ENCODE assay signal across 1 cellular context in genomic region chr13:113393572-113394503, GRCh38.
TF ChIP-seq lines count a peak whose summit lies in the region.

No MANE protein-coding gene starts in this region.

TF ChIP-seq in HEK293, 187 proteins besides CTCF, POLR2A, EP300 and RAD21 (continued from another document):
- TF ChIP-seq INSM2 (tag by site-specific recombination; IDR thresholded peaks at IDR 0.05) (0 out of 2 replicates have a peak, but pooled peaks have one; percentile 12), OSR2 (tag by site-specific recombination; IDR thresholded peaks at IDR 0.05) (peak; percentile 70), ZBTB48 (tag by site-specific recombination; IDR thresholded peaks at IDR 0.05) (peak; percentile 93), PRDM4 (tag by site-specific recombination; IDR thresholded peaks at IDR 0.05) (no peak), KLF9 (tag by site-specific recombination; IDR thresholded peaks at IDR 0.05; ENCODE audit: low read depth) (0 out of 2 replicates have a peak, but pooled peaks have one; percentile 47), IKZF3 (tag by site-specific recombination; IDR thresholded peaks at IDR 0.05) (peak; percentile 52), ZNF660 (tag by site-specific recombination; IDR thresholded peaks at IDR 0.05) (peak; percentile 84), ZBTB7A (tag by site-specific recombination; IDR thresholded peaks at IDR 0.05; ENCODE audit: low read depth) (no peak), ZNF335 (tag by site-specific recombination; conservative IDR thresholded peaks at IDR 0.05) (peak; percentile 80), TRIM28 (IDR thresholded peaks at IDR 0.05; ENCODE audit: borderline replicate concordance, low read length) (no peak), ZNF24 (tag by site-specific recombination; IDR thresholded peaks at IDR 0.05) (no peak), SP2 (tag by site-specific recombination; IDR thresholded peaks at IDR 0.05) (peak; percentile 21), ZNF76 (tag by site-specific recombination; IDR thresholded peaks at IDR 0.05; ENCODE audit: borderline replicate concordance, low read depth) (peak; percentile 47; the same call in 1 of the 2 replicates), ZNF248 (tag by site-specific recombination; IDR thresholded peaks at IDR 0.05) (no peak), GLIS2 (tag by site-specific recombination; IDR thresholded peaks at IDR 0.05) (peak; percentile 60; the same call in 1 of the 2 replicates), KLF1 (tag by site-specific recombination; IDR thresholded peaks at IDR 0.05) (peak; percentile 45; the same call in 1 of the 2 replicates), ZSCAN4 (tag by site-specific recombination; IDR thresholded peaks at IDR 0.05) (peak; percentile 90), ZNF600 (tag by site-specific recombination; IDR thresholded peaks at IDR 0.05) (peak; percentile 67), YY2 (tag by site-specific recombination; IDR thresholded peaks at IDR 0.05) (no peak), ZNF561 (tag by site-specific recombination; IDR thresholded peaks at IDR 0.05; ENCODE audit: borderline replicate concordance) (0 out of 2 replicates have a peak, but pooled peaks have one; percentile 58), ZBTB26 (tag by site-specific recombination; optimal IDR thresholded peaks at IDR 0.05) (peak; percentile 54), ZNF146 (tag by site-specific recombination; IDR thresholded peaks at IDR 0.05) (no peak), ZNF792 (tag by site-specific recombination; IDR thresholded peaks at IDR 0.05) (no peak), ZNF768 (tag by site-specific recombination; IDR thresholded peaks at IDR 0.05) (no peak), ZNF16 (tag by site-specific recombination; IDR thresholded peaks at IDR 0.05; ENCODE audit: low read depth) (no peak), ZNF664 (tag by site-specific recombination; IDR thresholded peaks at IDR 0.05) (no peak), KLF17 (tag by site-specific recombination; IDR thresholded peaks at IDR 0.05) (no peak), ZSCAN5A (tag by site-specific recombination; IDR thresholded peaks at IDR 0.05) (0 out of 2 replicates have a peak, but pooled peaks have one; percentile 44), ZNF324 (tag by site-specific recombination; IDR thresholded peaks at IDR 0.05) (no peak), ZNF596 (tag by site-specific recombination; IDR thresholded peaks at IDR 0.05) (peak; percentile 30; the same call in 1 of the 2 replicates), ZBTB8A (tag by site-specific recombination; IDR thresholded peaks at IDR 0.05) (peak; percentile 84)
- TF ChIP-seq, protein P1, sequence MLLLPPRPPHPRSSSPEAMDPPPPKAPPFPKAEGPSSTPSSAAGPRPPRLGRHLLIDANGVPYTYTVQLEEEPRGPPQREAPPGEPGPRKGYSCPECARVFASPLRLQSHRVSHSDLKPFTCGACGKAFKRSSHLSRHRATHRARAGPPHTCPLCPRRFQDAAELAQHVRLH (tag by site-specific recombination; IDR thresholded peaks at IDR 0.05) = no peak
- TF ChIP-seq, protein P2, sequence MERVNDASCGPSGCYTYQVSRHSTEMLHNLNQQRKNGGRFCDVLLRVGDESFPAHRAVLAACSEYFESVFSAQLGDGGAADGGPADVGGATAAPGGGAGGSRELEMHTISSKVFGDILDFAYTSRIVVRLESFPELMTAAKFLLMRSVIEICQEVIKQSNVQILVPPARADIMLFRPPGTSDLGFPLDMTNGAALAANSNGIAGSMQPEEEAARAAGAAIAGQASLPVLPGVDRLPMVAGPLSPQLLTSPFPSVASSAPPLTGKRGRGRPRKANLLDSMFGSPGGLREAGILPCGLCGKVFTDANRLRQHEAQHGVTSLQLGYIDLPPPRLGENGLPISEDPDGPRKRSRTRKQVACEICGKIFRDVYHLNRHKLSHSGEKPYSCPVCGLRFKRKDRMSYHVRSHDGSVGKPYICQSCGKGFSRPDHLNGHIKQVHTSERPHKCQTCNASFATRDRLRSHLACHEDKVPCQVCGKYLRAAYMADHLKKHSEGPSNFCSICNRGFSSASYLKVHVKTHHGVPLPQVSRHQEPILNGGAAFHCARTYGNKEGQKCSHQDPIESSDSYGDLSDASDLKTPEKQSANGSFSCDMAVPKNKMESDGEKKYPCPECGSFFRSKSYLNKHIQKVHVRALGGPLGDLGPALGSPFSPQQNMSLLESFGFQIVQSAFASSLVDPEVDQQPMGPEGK (tag by site-specific recombination; IDR thresholded peaks at IDR 0.05) = peak; percentile 6
